Comparison of ENCODE assay signal across 16 cellular contexts in genomic region chr3:11995061-11995460, GRCh38. TPM values are rescaled to one million over a fixed set of nuclear protein-coding genes. Genes with fewer than 3 reads are reported as not detected.
DNase-seq lines count a peak whose midpoint lies in the region; ATAC-seq and TF ChIP-seq lines count a peak whose summit lies in the region.
"Had no signal": no experiment of that assay in that cellular context is flagged by ENCODE, and none has a peak within 500 bp of the region (broad histone marks: within the 10 kb centered on the region; RNA-seq: fewer than 3 reads in every experiment).

No MANE protein-coding gene starts in this region.

- no peak for ATAC-seq in Right ventricle myocardium superior (ENCODE audit: poor library complexity)
- ATAC-seq: effector memory CD8-positive, alpha-beta T cell; Right ventricle myocardium inferior had no signal

- H3K4me1 ChIP-seq in hepatocyte (ENCODE audit: insufficient read depth), result no peaks in the 10 kb centered on the region
- H3K4me1 ChIP-seq: breast epithelium, right atrium auricular region, stomach had no signal

- H3K27me3 ChIP-seq in hepatocyte, result peaks cover 14% of the 10 kb centered on the region
- H3K27me3 ChIP-seq: right atrium auricular region had no signal

- no peaks in the 10 kb centered on the region for H3K9me3 ChIP-seq in hepatocyte (ENCODE audit: low read depth)
- H3K9me3 ChIP-seq: breast epithelium, right atrium auricular region had no signal

- no peak overlapping the region for H2AFZ ChIP-seq in hepatocyte

- no peaks in the 10 kb centered on the region for H3K36me3 ChIP-seq in hepatocyte (replicated peaks; ENCODE audit: insufficient read depth, low read depth)
- H3K36me3 ChIP-seq: breast epithelium, right atrium auricular region, stomach had no signal

- 10% methylated on average over 5 of the region's 5 CpGs for WGBS in hepatocyte (ENCODE audit: low lambda C conversion rate, missing lambda C conversion rate)

- H3K27ac ChIP-seq in hepatocyte, result no peak overlapping the region
- H3K27ac ChIP-seq: breast epithelium, right atrium auricular region, stomach had no signal

- no peak overlapping the region for H3K4me2 ChIP-seq in hepatocyte

- H3K4me3 ChIP-seq in hepatocyte (no peak overlapping the region), foreskin fibroblast (ENCODE audit: low read depth in 1 of 2, low read length in 2 of 2) (no peak overlapping the region)
- H3K4me3 ChIP-seq: breast epithelium, right atrium auricular region, stomach had no signal

- peak; percentile 62 for DNase-seq in DMS53 (lab: John Stamatoyannopoulos, UW)
- DNase-seq in NCI-H1105 treated with DMSO at 0.1 percent for 48 hours (lab: John Stamatoyannopoulos, UW), result peak; percentile 52
- peak; percentile 87 for DNase-seq in NCI-H748 (lab: John Stamatoyannopoulos, UW; ENCODE audit: unreplicated experiment)
- DNase-seq in hepatocyte (ENCODE audit: low spot score), result peak; percentile 57
- no peak for DNase-seq in foreskin fibroblast
- no peak for DNase-seq in stimulated activated CD4-positive, alpha-beta T cell treated with anti-CD3 and anti-CD28 coated beads, Interleukin-4, amount 100 ng/mL, for 24 hours
- DNase-seq in Right ventricle myocardium superior, result no peak
- no peak for DNase-seq in stimulated activated naive CD4-positive, alpha-beta T cell treated with Interleukin-2 at 50 U/mL for 16 hours (lab: John Stamatoyannopoulos, UW)
- DNase-seq: activated naive CD4-positive, alpha-beta T cell treated with anti-CD3 and anti-CD28 coated beads, Interleukin-2, amount 10 ng/mL, durations not matched to agents 7 days and 5 days; effector memory CD8-positive, alpha-beta T cell; foreskin melanocyte; HFFc6; stomach had no signal

- TF ChIP-seq CTCF in hepatocyte (IDR thresholded peaks at IDR 0.05; ENCODE audit: poor library complexity) (no peak), foreskin fibroblast (IDR thresholded peaks at IDR 0.05; ENCODE audit: low read depth, low read length) (no peak)

- intact Hi-C loops in Right ventricle myocardium superior (cut with DNase I), result no loop called here

- H4K20me1 ChIP-seq in hepatocyte (ENCODE audit: insufficient read depth, poor library complexity, severe bottlenecking), result no peaks in the 10 kb centered on the region

- no peaks in the 10 kb centered on the region for H3K9me2 ChIP-seq in hepatocyte (replicated peaks; ENCODE audit: insufficient read depth)

- H3K79me2 ChIP-seq in hepatocyte, result no peaks in the 10 kb centered on the region

RNA-seq across cellular contexts. Expression of gene SYN2, which starts 9.1 kb away (rescaled TPM):
- total RNA-seq in hepatocyte, result 0.12 and 0.90 TPM in 2 replicates
- polyA plus RNA-seq in hepatocyte, result 1.0 and 1.2 TPM in 2 replicates
- total RNA-seq in Right ventricle myocardium superior, result 0.62 TPM

Comparison
In these comparisons a context has a peak if more than half of its experiments do, and no peak if none do; other contexts are left out.
1. DNase-seq: peak in DMS53 (single experiment), NCI-H1105 treated with DMSO at 0.1 percent for 48 hours (single experiment), NCI-H748 (single experiment) and hepatocyte (single experiment); none in foreskin fibroblast (0 of 2), stimulated activated CD4-positive, alpha-beta T cell treated with anti-CD3 and anti-CD28 coated beads, Interleukin-4, amount 100 ng/mL, for 24 hours (single experiment), Right ventricle myocardium superior (single experiment) and stimulated activated naive CD4-positive, alpha-beta T cell treated with Interleukin-2 at 50 U/mL for 16 hours (single experiment).